In the genomic region with DNA sequence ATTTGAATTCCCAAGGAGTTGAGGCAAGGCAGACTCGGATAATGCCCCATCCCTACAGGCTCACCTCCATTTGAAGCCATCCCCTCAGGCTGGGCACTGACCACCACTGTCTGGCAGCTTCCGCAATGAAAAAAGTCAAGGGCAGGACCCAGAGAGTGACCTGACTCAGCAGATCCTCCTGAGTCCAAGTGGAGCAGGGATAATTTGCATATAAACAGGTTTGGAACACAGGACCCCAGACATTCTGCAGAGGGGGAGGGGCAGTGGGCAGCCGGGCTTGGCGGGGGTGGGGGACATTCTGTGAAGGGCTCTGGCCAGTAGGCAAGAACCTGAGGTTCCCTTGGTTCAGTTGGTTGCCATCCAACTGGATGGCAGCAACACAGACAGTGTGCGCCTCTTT, we compare ENCODE assay signal across 12 cellular contexts. TPM values are rescaled to one million over a fixed set of nuclear protein-coding genes. Genes with fewer than 3 reads are reported as not detected.
"Had no signal": no experiment of that assay in that cellular context is flagged by ENCODE, and none has a peak within 500 bp of the region (broad histone marks: within the 10 kb centered on the region; RNA-seq: fewer than 3 reads in every experiment).

A gene with protein sequence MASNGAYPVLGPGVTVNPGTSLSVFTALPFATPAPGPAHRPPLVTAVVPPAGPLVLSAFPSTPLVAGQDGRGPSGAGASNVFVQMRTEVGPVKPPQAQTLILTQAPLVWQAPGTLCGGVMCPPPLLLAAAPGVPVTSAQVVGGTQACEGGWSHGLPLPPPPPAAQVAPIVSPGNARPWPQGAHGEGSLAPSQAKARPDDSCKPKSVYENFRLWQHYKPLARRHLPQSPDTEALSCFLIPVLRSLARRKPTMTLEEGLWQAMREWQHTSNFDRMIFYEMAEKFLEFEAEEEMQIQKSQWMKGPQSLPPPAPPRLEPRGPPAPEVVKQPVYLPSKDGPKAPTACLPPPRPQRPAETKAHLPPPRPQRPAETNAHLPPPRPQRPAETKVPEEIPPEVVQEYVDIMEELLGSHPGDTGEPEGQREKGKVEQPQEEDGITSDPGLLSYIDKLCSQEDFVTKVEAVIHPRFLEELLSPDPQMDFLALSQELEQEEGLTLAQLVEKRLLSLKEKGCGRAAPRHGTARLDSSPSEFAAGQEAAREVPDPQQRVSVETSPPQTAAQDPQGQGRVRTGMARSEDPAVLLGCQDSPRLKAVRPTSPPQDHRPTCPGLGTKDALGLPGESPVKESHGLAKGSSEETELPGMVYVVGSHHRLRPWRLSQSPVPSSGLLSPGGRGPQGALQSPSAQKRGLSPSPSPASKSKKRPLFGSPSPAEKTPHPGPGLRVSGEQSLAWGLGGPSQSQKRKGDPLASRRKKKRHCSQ (minus strand): TSS at position 101 of the 400 bp plus-strand sequence. CDS start 21 bp downstream, at position 80.

RNA-seq across cellular contexts. Expression of the gene that starts here (rescaled TPM):
- total RNA-seq: stomach, subcutaneous adipose tissue, temporal lobe, thoracic aorta, thyroid gland, transverse colon, upper lobe of left lung, upper lobe of right lung, ureter, urinary bladder, uterus, vagina had no signal
- polyA plus RNA-seq: stomach, urinary bladder had no signal
